19 cellular contexts compared by ENCODE assay signal in the genomic region with DNA sequence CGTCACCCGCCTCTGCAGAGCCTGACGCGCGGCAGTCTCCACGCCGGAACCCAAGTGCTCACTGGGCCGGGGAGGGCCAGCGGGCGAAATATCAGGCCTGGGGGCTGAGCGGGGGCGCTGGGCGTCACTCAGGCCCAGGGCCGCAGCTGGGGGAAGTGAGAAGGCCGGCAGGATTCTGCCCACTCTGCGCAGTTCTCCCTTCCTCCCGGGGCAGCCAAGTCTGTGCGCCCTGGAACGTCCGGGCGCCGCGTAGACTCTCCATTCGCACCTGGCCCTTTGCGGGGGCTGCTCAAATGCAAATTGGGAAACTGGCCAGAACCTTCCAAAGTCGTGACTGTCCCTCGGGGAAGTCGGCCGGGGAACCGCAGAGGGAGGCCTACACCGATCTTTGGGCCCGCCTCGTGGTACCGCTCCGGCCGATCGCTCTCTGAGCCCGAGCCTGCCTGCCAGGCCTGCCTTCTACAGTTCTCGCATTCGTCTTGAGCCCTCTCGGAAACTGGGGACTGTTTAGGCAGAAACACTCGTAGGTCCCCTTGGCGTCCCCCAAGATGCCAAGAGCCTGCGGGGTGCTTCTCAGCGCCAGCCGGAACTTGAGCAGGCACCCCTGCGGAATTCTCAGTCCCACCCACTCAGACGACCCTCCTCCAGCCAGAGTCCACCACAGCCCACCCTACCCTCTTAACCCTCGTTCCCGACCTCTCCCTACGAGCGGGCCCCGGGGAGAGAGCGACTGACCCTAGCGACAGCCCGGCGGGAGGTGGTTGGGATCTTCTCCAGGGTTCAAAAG. TPM values are rescaled to one million over a fixed set of nuclear protein-coding genes. Genes with fewer than 3 reads are reported as not detected.
DNase-seq lines count a peak whose midpoint lies in the region; ATAC-seq and TF ChIP-seq lines count a peak whose summit lies in the region.
"Had no signal": no experiment of that assay in that cellular context is flagged by ENCODE, and none has a peak within 500 bp of the region (broad histone marks: within the 10 kb centered on the region; RNA-seq: fewer than 3 reads in every experiment).

No MANE protein-coding gene starts in this region.

- no peak for TF ChIP-seq CTCF in glutamatergic neuron (IDR thresholded peaks at IDR 0.05; ENCODE audit: partially characterized antibody, unreplicated experiment)
- no peak for TF ChIP-seq CTCF in natural killer cell (IDR thresholded peaks at IDR 0.05)

- no peak overlapping the region for H2BK5ac ChIP-seq in trophoblast cell (ENCODE audit: low read depth, low read length, poor library complexity)

- H3K27me3 Mint-ChIP-seq in glutamatergic neuron (ENCODE audit: unreplicated experiment) (peaks cover 41% of the 10 kb centered on the region), natural killer cell (ENCODE audit: low read depth in 2 of 2) (peaks cover 56 to 64% of the 10 kb centered on the region in 2 donors)

- H3K27ac ChIP-seq in HUES6 (ENCODE audit: low read depth, low read length) (no peak overlapping the region), trophoblast cell (ENCODE audit: low read depth, low read length) (no peak overlapping the region), caudate nucleus (ENCODE audit: low read depth, low read length) (no peak overlapping the region)
- H3K27ac ChIP-seq: body of pancreas, sigmoid colon, SJCRH30 had no signal

- DNase-seq in glutamatergic neuron (no peak), trophoblast cell (no peak), OCI-M1 (lab: John Stamatoyannopoulos, UW) (no peak), caudate nucleus (lab: John Stamatoyannopoulos, UW) (no peak), natural killer cell (no peak)
- DNase-seq: activated CD4-positive, CD25-positive, alpha-beta regulatory T cell treated with anti-CD3 and anti-CD28 coated beads, Interleukin-2, amount 50 U/mL, for 72 hours; activated CD8-positive, alpha-beta memory T cell treated with anti-CD3 and anti-CD28 coated beads, Interleukin-2, amount 50 U/mL, for 48 hours; activated naive CD4-positive, alpha-beta T cell treated with Interleukin-2 at 50 U/mL for 16 hours; BE2C; body of pancreas; MG63; NCI-H187 treated with DMSO at 0.1 percent for 48 hours; NCI-H446 treated with DMSO at 0.1 percent for 48 hours; sigmoid colon; SJCRH30; stimulated activated CD4-positive, alpha-beta T cell treated with anti-CD3 and anti-CD28 coated beads, Interleukin-2, amount 100 ng/mL, for 48 hours had no signal

- no peaks in the 10 kb centered on the region for H3K36me3 Mint-ChIP-seq in glutamatergic neuron (ENCODE audit: unreplicated experiment)
- peaks cover 7% of the 10 kb centered on the region for H3K36me3 Mint-ChIP-seq in natural killer cell

- ATAC-seq in GM19351 (IDR thresholded peaks at IDR 0.05; ENCODE audit: unreplicated experiment) (peak; percentile 26), natural killer cell (no peak)
- ATAC-seq: body of pancreas had no signal

- no peak overlapping the region for H3K18ac ChIP-seq in trophoblast cell (ENCODE audit: low read length)

- H3K79me2 ChIP-seq in trophoblast cell (ENCODE audit: control insufficient read depth, insufficient read depth, low read length, poor library complexity): no peaks in the 10 kb centered on the region

- H3K36me3 ChIP-seq in HUES6 (ENCODE audit: control insufficient read depth, insufficient read depth, low read length): no peaks in the 10 kb centered on the region
- no peaks in the 10 kb centered on the region for H3K36me3 ChIP-seq in trophoblast cell (ENCODE audit: control insufficient read depth in 1 of 2, insufficient read depth in 2 of 2, low read length in 2 of 2)
- H3K36me3 ChIP-seq: BE2C, MG63, sigmoid colon, SJCRH30 had no signal

- no peak overlapping the region for H4K8ac ChIP-seq in trophoblast cell (ENCODE audit: low read depth, low read length)

- intact Hi-C loops in natural killer cell (cut with micrococcal nuclease): no loop called here

- H3K4me3 ChIP-seq in HUES6 (ENCODE audit: low read depth, low read length): peak overlapping the region; percentile 52
- H3K4me3 ChIP-seq in trophoblast cell (ENCODE audit: low read depth, low read length): no peak overlapping the region
- H3K4me3 ChIP-seq: body of pancreas, MG63, SJCRH30 had no signal

- H3K9ac ChIP-seq in HUES6 (ENCODE audit: low read length) (no peak overlapping the region), trophoblast cell (ENCODE audit: low read length) (no peak overlapping the region)

- no peak overlapping the region for H2AFZ ChIP-seq in trophoblast cell (ENCODE audit: insufficient read depth, low read length, poor library complexity)

- no peak overlapping the region for H3K23ac ChIP-seq in trophoblast cell (ENCODE audit: low read length)

- no peak overlapping the region for H4K12ac ChIP-seq in trophoblast cell (ENCODE audit: low read depth, low read length)

- H3K79me1 ChIP-seq in trophoblast cell (ENCODE audit: low read length): no peaks in the 10 kb centered on the region

- no peak overlapping the region for H2BK120ac ChIP-seq in trophoblast cell (ENCODE audit: insufficient read depth, low read length, poor library complexity)

- H3K4me1 Mint-ChIP-seq in glutamatergic neuron (ENCODE audit: low read depth, unreplicated experiment) (peaks cover 7% of the 10 kb centered on the region), natural killer cell (peaks cover 0 to 6% of the 10 kb centered on the region in 2 donors)

- no peak overlapping the region for H3K14ac ChIP-seq in trophoblast cell (ENCODE audit: low read length)

- no peak overlapping the region for H2BK12ac ChIP-seq in trophoblast cell (ENCODE audit: low read length)

- no peaks in the 10 kb centered on the region for H3K9me3 ChIP-seq in HUES6 (ENCODE audit: control insufficient read depth, insufficient read depth, low read depth, low read length)
- peaks cover 13% of the 10 kb centered on the region for H3K9me3 ChIP-seq in trophoblast cell (ENCODE audit: insufficient read depth, low read depth, low read length)
- H3K9me3 ChIP-seq: BE2C, MG63, sigmoid colon, SJCRH30 had no signal

- no peak overlapping the region for H4K91ac ChIP-seq in trophoblast cell (ENCODE audit: low read depth, low read length)

- no peak overlapping the region for H2AK5ac ChIP-seq in trophoblast cell (ENCODE audit: low read length)

- H3K27me3 ChIP-seq in HUES6 (ENCODE audit: control insufficient read depth, insufficient read depth, low read length) (peaks cover 95% of the 10 kb centered on the region), trophoblast cell (ENCODE audit: insufficient read depth, low read length) (peaks cover 57% of the 10 kb centered on the region)
- H3K27me3 ChIP-seq: BE2C had no signal

- H3K9me3 Mint-ChIP-seq in glutamatergic neuron (ENCODE audit: unreplicated experiment): peaks cover 6% of the 10 kb centered on the region
- H3K9me3 Mint-ChIP-seq in natural killer cell: peaks cover 2 to 3% of the 10 kb centered on the region in 2 donors
- H3K9me3 Mint-ChIP-seq: natural killer cell treated with Interleukin-12 subunit alpha and Interleukin-12 subunit beta and Interleukin-15 and Interleukin-18, amount 100 ng/mL, for 72 hours had no signal

- peak overlapping the region; percentile 17 for H3K4me2 ChIP-seq in trophoblast cell (ENCODE audit: low read length)

- no peak overlapping the region for H3K4ac ChIP-seq in trophoblast cell (ENCODE audit: low read depth, low read length)

- peak overlapping the region; percentile 81 for H3K4me3 Mint-ChIP-seq in glutamatergic neuron (ENCODE audit: unreplicated experiment)
- no peak overlapping the region for H3K4me3 Mint-ChIP-seq in natural killer cell
- H3K4me3 Mint-ChIP-seq: natural killer cell treated with Interleukin-12 subunit alpha and Interleukin-12 subunit beta and Interleukin-15 and Interleukin-18, amount 100 ng/mL, for 72 hours had no signal

- H3K27ac Mint-ChIP-seq in glutamatergic neuron (ENCODE audit: unreplicated experiment) (no peak overlapping the region), natural killer cell (no peak overlapping the region)
- H3K27ac Mint-ChIP-seq: natural killer cell treated with Interleukin-12 subunit alpha and Interleukin-12 subunit beta and Interleukin-15 and Interleukin-18, amount 100 ng/mL, for 72 hours had no signal

- H3K4me1 ChIP-seq in HUES6 (ENCODE audit: control insufficient read depth, insufficient read depth, low read length): peaks cover 12% of the 10 kb centered on the region
- H3K4me1 ChIP-seq in trophoblast cell (ENCODE audit: control insufficient read depth in 1 of 2, insufficient read depth in 2 of 2, low read length in 2 of 2): no peaks in the 10 kb centered on the region
- H3K4me1 ChIP-seq: BE2C, SJCRH30 had no signal

- no CpG with 5 or more reads among the region's 57 CpGs for WGBS in trophoblast cell (ENCODE audit: extremely low coverage, insufficient coverage, insufficient read length)

RNA-seq across cellular contexts. Expression of a gene that starts 2.1 kb away (rescaled TPM):
- total RNA-seq in glutamatergic neuron (ENCODE audit: unreplicated experiment): 0.05 TPM
- not detected in 2 replicates for polyA plus RNA-seq in trophoblast cell (2013)
- total RNA-seq in natural killer cell: not detected
- total RNA-seq: body of pancreas; natural killer cell treated with Interleukin-12 subunit alpha and Interleukin-12 subunit beta and Interleukin-15 and Interleukin-18, amount 100 ng/mL, for 72 hours; sigmoid colon; SJCRH30 had no signal
